8 cellular contexts compared by ENCODE assay signal in genomic region chr19:4851551-4852290, GRCh38. TPM values are rescaled to one million over a fixed set of nuclear protein-coding genes. Genes with fewer than 3 reads are reported as not detected.
DNase-seq lines count a peak whose midpoint lies in the region; ATAC-seq and TF ChIP-seq lines count a peak whose summit lies in the region.

No MANE protein-coding gene starts in this region.

- no peak overlapping the region for H3K4me3 ChIP-seq in AG09309 (ENCODE audit: control insufficient read depth, low read depth, low read length)
- no peak overlapping the region for H3K4me3 ChIP-seq in OCI-LY1 (ENCODE audit: low read depth, low read length, poor library complexity, severe bottlenecking)
- no peak overlapping the region for H3K4me3 ChIP-seq in fibroblast of lung (replicated peaks in 1 of 4; ENCODE audit: control extremely low read depth in 1 of 4, insufficient read depth in 1 of 4, low read depth in 3 of 4, low read length in 4 of 4)
- no peak overlapping the region for H3K4me3 ChIP-seq in neural cell (ENCODE audit: low read length)

- H3F3A ChIP-seq in OCI-LY1 (ENCODE audit: insufficient read depth, low read length) (no peaks in the 10 kb centered on the region), neural cell (ENCODE audit: insufficient read depth, low read length, poor library complexity, severe bottlenecking) (no peaks in the 10 kb centered on the region)

- H3K27ac ChIP-seq in OCI-LY1 (ENCODE audit: low read depth, low read length, poor library complexity, severe bottlenecking): no peak overlapping the region
- no peak overlapping the region for H3K27ac ChIP-seq in fibroblast of lung (ENCODE audit: insufficient read depth, low read length)
- H3K27ac ChIP-seq in neural cell (ENCODE audit: low read length): no peak overlapping the region
- H3K27ac ChIP-seq in substantia nigra (ENCODE audit: low read depth, low read length, poor library complexity, severe bottlenecking): peak overlapping the region; percentile 9

- no peak for TF ChIP-seq EP300 in neural cell (conservative IDR thresholded peaks at IDR 0.05; ENCODE audit: poor library complexity, severe bottlenecking)

- H3K9me2 ChIP-seq in OCI-LY1 (ENCODE audit: low read depth, low read length): no peaks in the 10 kb centered on the region
- H3K9me2 ChIP-seq in neural cell (ENCODE audit: insufficient read depth, low read length): no peaks in the 10 kb centered on the region

- TF ChIP-seq CTCF in AG09309 (IDR thresholded peaks at IDR 0.05; ENCODE audit: control insufficient read depth, insufficient read depth, low read depth, low read length, missing control alignments) (peak; percentile 88), GM20000 (IDR thresholded peaks at IDR 0.05; ENCODE audit: extremely low read depth, missing control alignments) (peak; percentile 60), OCI-LY1 (IDR thresholded peaks at IDR 0.05; ENCODE audit: low read length) (peak; percentile 89), fibroblast of lung (conservative IDR thresholded peaks at IDR 0.05 in 1 of 2, IDR thresholded peaks at IDR 0.05 in 1 of 2; ENCODE audit: low read depth in 1 of 2, low read length in 2 of 2) (peak; percentile 81), neural cell (IDR thresholded peaks at IDR 0.05; ENCODE audit: poor library complexity, severe bottlenecking) (peak; percentile 63)

- H3K27me3 ChIP-seq in OCI-LY1 (ENCODE audit: insufficient read depth, low read length) (no peaks in the 10 kb centered on the region), fibroblast of lung (ENCODE audit: control insufficient read depth, insufficient read depth, low read length) (no peaks in the 10 kb centered on the region), neural cell (ENCODE audit: insufficient read depth, low read depth, low read length) (no peaks in the 10 kb centered on the region)

- H3K9me3 ChIP-seq in OCI-LY1 (ENCODE audit: low read length) (no peaks in the 10 kb centered on the region), fibroblast of lung (ENCODE audit: control insufficient read depth, insufficient read depth, low read depth, low read length) (no peaks in the 10 kb centered on the region), neural cell (ENCODE audit: low read length) (no peaks in the 10 kb centered on the region)

- TF ChIP-seq RAD21 in neural cell (conservative IDR thresholded peaks at IDR 0.05): no peak

- ATAC-seq in GM19455 (IDR thresholded peaks at IDR 0.05; ENCODE audit: unreplicated experiment): no peak

- H3K4me1 ChIP-seq in OCI-LY1 (ENCODE audit: insufficient read depth, low read length, severe bottlenecking): peaks cover 17% of the 10 kb centered on the region
- H3K4me1 ChIP-seq in fibroblast of lung (ENCODE audit: control insufficient read depth, extremely low read depth, insufficient read depth, low read length): no peaks in the 10 kb centered on the region

- H2AFZ ChIP-seq in OCI-LY1 (ENCODE audit: low read length) (no peak overlapping the region), fibroblast of lung (ENCODE audit: low read length) (no peak overlapping the region), neural cell (ENCODE audit: low read depth, low read length) (no peak overlapping the region)

- peaks cover 24% of the 10 kb centered on the region for H3K36me3 ChIP-seq in OCI-LY1 (ENCODE audit: insufficient read depth, low read length)
- peaks cover 29% of the 10 kb centered on the region for H3K36me3 ChIP-seq in fibroblast of lung (ENCODE audit: control insufficient read depth, insufficient read depth, low read length)
- H3K36me3 ChIP-seq in neural cell (ENCODE audit: insufficient read depth, low read length): no peaks in the 10 kb centered on the region

- DNase-seq in AG09309 (ENCODE audit: low read depth) (no peak), GM20000 (ENCODE audit: low spot score) (peak; percentile 84), activated T-cell treated with anti-CD3 and anti-CD28 coated beads for 48 hours (ENCODE audit: low read depth) (peak; percentile 71), fibroblast of lung (ENCODE audit: low read depth in 2 of 2) (peak in 1 of 2 donors; percentile 51), substantia nigra (lab: John Stamatoyannopoulos, UW) (peak in 39 of 49 donors; percentile 8 to 79 (median 51))

- H3K79me2 ChIP-seq in OCI-LY1 (ENCODE audit: insufficient read depth, low read length): no peaks in the 10 kb centered on the region
- H3K79me2 ChIP-seq in fibroblast of lung (ENCODE audit: control insufficient read depth, insufficient read depth, low read length): no peaks in the 10 kb centered on the region
- no peaks in the 10 kb centered on the region for H3K79me2 ChIP-seq in neural cell (replicated peaks; ENCODE audit: insufficient read depth, low read length)

- no peaks in the 10 kb centered on the region for H4K20me1 ChIP-seq in OCI-LY1 (ENCODE audit: insufficient read depth, low read length)
- no peaks in the 10 kb centered on the region for H4K20me1 ChIP-seq in fibroblast of lung (ENCODE audit: control insufficient read depth, extremely low read depth, insufficient read depth, low read length)
- H4K20me1 ChIP-seq in neural cell (ENCODE audit: insufficient read depth): no peaks in the 10 kb centered on the region

- no peak overlapping the region for H3K4me2 ChIP-seq in OCI-LY1 (ENCODE audit: low read length)
- no peak overlapping the region for H3K4me2 ChIP-seq in fibroblast of lung (ENCODE audit: extremely low read depth, insufficient read depth, low read length)
- no peak overlapping the region for H3K4me2 ChIP-seq in neural cell (ENCODE audit: low read length)

- H3K9ac ChIP-seq in OCI-LY1 (ENCODE audit: low read length) (no peak overlapping the region), fibroblast of lung (ENCODE audit: insufficient read depth, low read length) (no peak overlapping the region), neural cell (ENCODE audit: low read length) (no peak overlapping the region)

TF ChIP-seq in neural cell, 6 proteins besides CTCF, POLR2A, EP300 and RAD21:
- TF ChIP-seq TAF1 (IDR thresholded peaks at IDR 0.05; ENCODE audit: low read depth) (no peak), SMC3 (conservative IDR thresholded peaks at IDR 0.05; ENCODE audit: poor library complexity) (peak; percentile 58)
TF ChIP-seq in neural cell: peak in this region for 1.

RNA-seq across cellular contexts. Expression of gene PLIN3, which starts 15.7 kb away (rescaled TPM):
- total RNA-seq in fibroblast of lung: 157 and 191 TPM in 2 replicates
- 133 and 151 TPM in 2 replicates for polyA plus RNA-seq in fibroblast of lung
- polyA plus RNA-seq in fibroblast of lung (2012): 212 and 248 TPM in 2 replicates
- polyA minus RNA-seq in fibroblast of lung (ENCODE audit: low replicate concordance): 81.0 and 94.5 TPM in 2 replicates
- 0.71 and 1.7 TPM in 2 replicates for polyA plus RNA-seq in neural cell
- polyA minus RNA-seq in neural cell: 1.2 and 1.5 TPM in 2 replicates

RNA-seq across cellular contexts. Expression of gene TICAM1, which starts 20.2 kb away (rescaled TPM):
- total RNA-seq in fibroblast of lung: 2.1 and 4.1 TPM in 2 replicates
- polyA plus RNA-seq in fibroblast of lung (0.65 and 0.77 TPM in 2 replicates), neural cell (not detected in 2 replicates)
- 10.8 and 12.8 TPM in 2 replicates for polyA plus RNA-seq in fibroblast of lung (2012)
- polyA minus RNA-seq in fibroblast of lung (ENCODE audit: low replicate concordance) (4.5 and 6.8 TPM in 2 replicates), neural cell (not detected in 2 replicates)

RNA-seq across cellular contexts. Expression of gene ARRDC5, which starts 51.0 kb away (rescaled TPM):
- not detected in 2 replicates for total RNA-seq in fibroblast of lung
- polyA plus RNA-seq in fibroblast of lung (not detected in 2 replicates), neural cell (not detected in 2 replicates)
- polyA plus RNA-seq in fibroblast of lung (2012): not detected in 2 replicates
- polyA minus RNA-seq in fibroblast of lung (ENCODE audit: low replicate concordance) (not detected in 2 replicates), neural cell (not detected in 2 replicates)

RNA-seq across cellular contexts. Expression of gene UHRF1, which starts 57.6 kb away (rescaled TPM):
- total RNA-seq in fibroblast of lung: 4.9 and 11.6 TPM in 2 replicates
- 15.0 and 35.5 TPM in 2 replicates for polyA plus RNA-seq in fibroblast of lung
- 20.3 and 46.8 TPM in 2 replicates for polyA plus RNA-seq in fibroblast of lung (2012)
- polyA minus RNA-seq in fibroblast of lung (ENCODE audit: low replicate concordance): 14.1 and 36.9 TPM in 2 replicates
- 1.8 and 3.0 TPM in 2 replicates for polyA plus RNA-seq in neural cell
- 2.7 and 3.1 TPM in 2 replicates for polyA minus RNA-seq in neural cell

Comparison
In these comparisons a context has a peak if more than half of its experiments do, and no peak if none do; other contexts are left out.
1. RNA of gene PLIN3, which starts 15.7 kb away (polyA plus RNA-seq): 133 to 248 TPM in fibroblast of lung; 0.71 to 1.7 TPM in neural cell; every median in the first group is over 10 times any median in the second.
2. Peak in every context shown above with its lines, with median percentiles within 50 percentile points of each other: CTCF ChIP-seq.